In genomic region chr9:95272830-95273229, GRCh38 we compare ENCODE assay signal across 26 cellular contexts.
"Had no signal": no experiment of that assay in that cellular context is flagged by ENCODE, and none has a peak within 500 bp of the region (broad histone marks: within the 10 kb centered on the region; RNA-seq: fewer than 3 reads in every experiment).

No MANE protein-coding gene starts in this region.

- H3K36me3 ChIP-seq: neutrophil, pancreas, prostate gland, right lobe of liver, sigmoid colon, stomach, thoracic aorta, thyroid gland, tibial nerve, upper lobe of left lung, vagina had no signal

- H3K9me3 ChIP-seq: neutrophil, pancreas, prostate gland, right lobe of liver, sigmoid colon, stomach, thoracic aorta, thyroid gland, tibial nerve, upper lobe of left lung, vagina had no signal

- H3K4me3 ChIP-seq: pancreas, prostate gland, right lobe of liver, sigmoid colon, stomach, thoracic aorta, thyroid gland, tibial nerve, upper lobe of left lung, vagina had no signal

- H3K4me1 ChIP-seq: prostate gland, upper lobe of left lung, vagina had no signal

- DNase-seq: naive thymus-derived CD8-positive, alpha-beta T cell; nephron progenitor cell; nucleus accumbens; pancreas; right cardiac atrium; right lobe of liver; sigmoid colon; small intestine; stimulated activated CD4-positive, alpha-beta T cell treated with anti-CD3 and anti-CD28 coated beads, Interleukin-15, amount 100 ng/mL, for 24 hours; stimulated activated CD4-positive, alpha-beta T cell treated with anti-CD3 and anti-CD28 coated beads, Interleukin-4, amount 100 ng/mL, for 1 hour; stimulated activated CD4-positive, alpha-beta T cell treated with anti-CD3 and anti-CD28 coated beads, Interleukin-4, amount 100 ng/mL, for 4 hours; stimulated activated CD8-positive, alpha-beta memory T cell treated with anti-CD3 and anti-CD28 coated beads, Interleukin-4, amount 100 ng/mL, for 48 hours; stimulated activated naive CD4-positive, alpha-beta T cell; stimulated activated naive CD8-positive, alpha-beta T cell treated with anti-CD3 and anti-CD28 coated beads, Interleukin-15, Interleukin-2, amounts not matched to agents 100 U/mL and 50 U/mL, for 24 hours; stomach; thyroid gland; trophoblast cell; upper lobe of left lung had no signal

- H3K27me3 ChIP-seq: neutrophil, pancreas, right lobe of liver, sigmoid colon, stomach, thyroid gland, tibial nerve, upper lobe of left lung, vagina had no signal

- H3K27me3 Mint-ChIP-seq: naive thymus-derived CD8-positive, alpha-beta T cell; natural killer cell treated with Interleukin-12 subunit alpha and Interleukin-12 subunit beta and Interleukin-15 and Interleukin-18, amount 100 ng/mL, for 72 hours; stimulated activated memory B cell treated with anti-CD40 and anti-IgM and Interleukin-4, amounts not matched to agents 10 μg/mL and 1 μg/mL and 100 μg/mL, for 72 hours had no signal

- H3K27ac ChIP-seq: neutrophil, pancreas, prostate gland, right lobe of liver, sigmoid colon, stomach, thoracic aorta, thyroid gland, tibial nerve, upper lobe of left lung, vagina had no signal

- H3K36me3 Mint-ChIP-seq: natural killer cell treated with Interleukin-12 subunit alpha and Interleukin-12 subunit beta and Interleukin-15 and Interleukin-18, amount 100 ng/mL, for 72 hours had no signal

- H3K9me3 Mint-ChIP-seq: natural killer cell treated with Interleukin-12 subunit alpha and Interleukin-12 subunit beta and Interleukin-15 and Interleukin-18, amount 100 ng/mL, for 72 hours; stimulated activated memory B cell treated with anti-CD40 and anti-IgM and Interleukin-4, amounts not matched to agents 10 μg/mL and 1 μg/mL and 100 μg/mL, for 72 hours had no signal

- H3K27ac Mint-ChIP-seq: nephron progenitor cell; stimulated activated memory B cell treated with anti-CD40 and anti-IgM and Interleukin-4, amounts not matched to agents 10 μg/mL and 1 μg/mL and 100 μg/mL, for 72 hours had no signal

- ATAC-seq: naive thymus-derived CD8-positive, alpha-beta T cell; pancreas; right cardiac atrium; right lobe of liver had no signal

- H3K4me3 Mint-ChIP-seq: naive thymus-derived CD8-positive, alpha-beta T cell; nephron progenitor cell; neural crest cell; stimulated activated memory B cell treated with anti-CD40 and anti-IgM and Interleukin-4, amounts not matched to agents 10 μg/mL and 1 μg/mL and 100 μg/mL, for 72 hours had no signal
